ENCODE assay signal across 1 cellular context in genomic region chr7:142771353-142771723, GRCh38.
A peak's percentile ranks its signal among the peaks of the same experiment; 100 is the strongest.
TF ChIP-seq lines count a peak whose summit lies in the region.

No MANE protein-coding gene starts in this region.

TF ChIP-seq in GM12878, 131 proteins besides CTCF, POLR2A, EP300 and RAD21 (continued from another document and continues in another):
- TF ChIP-seq BCLAF1 (IDR thresholded peaks at IDR 0.05) (no peak), YBX1 (IDR thresholded peaks at IDR 0.05) (no peak), TCF12 (IDR thresholded peaks at IDR 0.05; ENCODE audit: low read depth, low read length) (peak; percentile 67; the same call in 1 of the 2 replicates), PAX5 (IDR thresholded peaks at IDR 0.05; ENCODE audit: borderline replicate concordance, low read depth, low read length) (peak; percentile 87; the same call in 1 of the 2 replicates), BHLHE40 (IDR thresholded peaks at IDR 0.05; ENCODE audit: borderline replicate concordance in 1 of 2, low read depth in 2 of 2, low read length in 1 of 2) (peak in 1 of 2 experiments; percentile 39; a peak in 1 of 4 replicates), RELA (IDR thresholded peaks at IDR 0.05; ENCODE audit: borderline replicate concordance, partially characterized antibody) (no peak), JUNB (IDR thresholded peaks at IDR 0.05) (peak; percentile 52), SRF (IDR thresholded peaks at IDR 0.05; ENCODE audit: low read depth in 2 of 2, low read length in 2 of 2) (no peak), STAT3 (IDR thresholded peaks at IDR 0.05; ENCODE audit: low read depth, low read length) (no peak), CHD4 (IDR thresholded peaks at IDR 0.05) (no peak), STAT1 (conservative IDR thresholded peaks at IDR 0.05) (no peak), ZBTB33 (IDR thresholded peaks at IDR 0.05) (no peak), RELB (IDR thresholded peaks at IDR 0.05; ENCODE audit: low read depth) (peak; percentile 91), ZNF207 (IDR thresholded peaks at IDR 0.05; ENCODE audit: borderline replicate concordance) (no peak), NFIC (IDR thresholded peaks at IDR 0.05; ENCODE audit: low read depth, low read length) (peak; percentile 38; the same call in 1 of the 2 replicates), NBN (IDR thresholded peaks at IDR 0.05) (peak; percentile 57; the same call in 1 of the 2 replicates), KLF5 (IDR thresholded peaks at IDR 0.05; ENCODE audit: partially characterized antibody) (no peak), CREM (IDR thresholded peaks at IDR 0.05; ENCODE audit: low read depth) (0 out of 2 replicates have a peak, but pooled peaks have one; percentile 23), TCF3 (IDR thresholded peaks at IDR 0.05; ENCODE audit: borderline replicate concordance, insufficient read depth, low read depth, low read length) (no peak), FOXM1 (IDR thresholded peaks at IDR 0.05; ENCODE audit: low read depth, low read length) (peak; percentile 51; the same call in 1 of the 2 replicates), NR2F1 (conservative IDR thresholded peaks at IDR 0.05) (peak; percentile 49; the same call in 1 of the 2 replicates), IRF5 (IDR thresholded peaks at IDR 0.05; ENCODE audit: borderline replicate concordance) (no peak), POU2F2 (IDR thresholded peaks at IDR 0.05; ENCODE audit: borderline replicate concordance, low read depth, low read length) (no peak), PAX8 (IDR thresholded peaks at IDR 0.05) (peak; percentile 92), RB1 (IDR thresholded peaks at IDR 0.05; ENCODE audit: borderline replicate concordance) (no peak), ATF7 (IDR thresholded peaks at IDR 0.05; ENCODE audit: low read depth) (0 out of 2 replicates have a peak, but pooled peaks have one; percentile 49), TAF1 (IDR thresholded peaks at IDR 0.05; ENCODE audit: borderline replicate concordance, low read depth, low read length) (no peak), MTA2 (IDR thresholded peaks at IDR 0.05; ENCODE audit: low read depth) (peak; percentile 60; the same call in 1 of the 2 replicates), SKIL (IDR thresholded peaks at IDR 0.05; ENCODE audit: low read depth, poor library complexity, severe bottlenecking) (peak; percentile 82), SUPT20H (IDR thresholded peaks at IDR 0.05; ENCODE audit: borderline replicate concordance, control insufficient read depth, low read depth, low read length) (no peak), NR2C1 (IDR thresholded peaks at IDR 0.05) (no peak), IKZF2 (IDR thresholded peaks at IDR 0.05) (peak; percentile 38 to 53), ESRRA (IDR thresholded peaks at IDR 0.05; ENCODE audit: low read length) (no peak), MLLT1 (IDR thresholded peaks at IDR 0.05) (no peak), ZNF384 (IDR thresholded peaks at IDR 0.05; ENCODE audit: borderline replicate concordance, low read depth, low read length) (no peak), CUX1 (IDR thresholded peaks at IDR 0.05; ENCODE audit: insufficient replicate concordance, low read depth, low read length) (no peak), CEBPZ (IDR thresholded peaks at IDR 0.05; ENCODE audit: low read depth, low read length) (no peak), SMAD5 (IDR thresholded peaks at IDR 0.05; ENCODE audit: low read depth) (no peak), HDGF (IDR thresholded peaks at IDR 0.05) (no peak), ZNF274 (IDR thresholded peaks at IDR 0.05; ENCODE audit: insufficient read depth, insufficient read length) (no peak), JUND (IDR thresholded peaks at IDR 0.05; ENCODE audit: low read depth, low read length) (no peak)
